ENCODE assay signal across 25 cellular contexts in genomic region chr6:152166897-152167296, GRCh38.
"Had no signal": no experiment of that assay in that cellular context is flagged by ENCODE, and none has a peak within 500 bp of the region (broad histone marks: within the 10 kb centered on the region; RNA-seq: fewer than 3 reads in every experiment).

No MANE protein-coding gene starts in this region.

- H3K27me3 Mint-ChIP-seq: activated CD4-positive, alpha-beta T cell treated with anti-CD3 and anti-CD28 coated beads, Interleukin-2, amount 10 ng/mL, durations not matched to agents 24 days and 14 days; activated CD8-positive, alpha-beta memory T cell treated with anti-CD3 and anti-CD28 coated beads, Interleukin-2, amount 10 ng/mL, durations not matched to agents 7 days and 5 days; activated CD8-positive, alpha-beta T cell treated with anti-CD3 and anti-CD28 coated beads for 36 hours; activated naive CD4-positive, alpha-beta T cell treated with anti-CD3 and anti-CD28 coated beads, Interleukin-2, amount 10 ng/mL, durations not matched to agents 7 days and 5 days; effector memory CD8-positive, alpha-beta T cell; naive thymus-derived CD4-positive, alpha-beta T cell; stimulated activated naive CD8-positive, alpha-beta T cell treated with anti-CD3 and anti-CD28 coated beads, Interleukin-15, Interleukin-2, amounts not matched to agents 100 ng/mL and 50 ng/mL, for 24 hours had no signal

- H3K9me3 Mint-ChIP-seq: activated CD4-positive, alpha-beta T cell treated with anti-CD3 and anti-CD28 coated beads, Interleukin-2, amount 10 ng/mL, durations not matched to agents 24 days and 14 days; effector memory CD8-positive, alpha-beta T cell; neural progenitor cell had no signal

- H3K27ac ChIP-seq: brain microvascular endothelial cell, lower lobe of right lung, neural progenitor cell, thyroid gland, upper lobe of right lung had no signal

- H2AFZ ChIP-seq: neural progenitor cell had no signal

- H3K36me3 ChIP-seq: neural progenitor cell had no signal

- FAIRE-seq: endothelial cell of umbilical vein, keratinocyte had no signal

- H3K4me3 ChIP-seq: dorsolateral prefrontal cortex, lower lobe of right lung, neural progenitor cell, thyroid gland, upper lobe of right lung had no signal

- H3K4me1 ChIP-seq: lower lobe of right lung, neural progenitor cell, thyroid gland, upper lobe of right lung had no signal

- H3K27me3 ChIP-seq: brain microvascular endothelial cell, dorsolateral prefrontal cortex, neural progenitor cell, thyroid gland, upper lobe of right lung had no signal

- H3K4me3 Mint-ChIP-seq: activated CD4-positive, alpha-beta T cell treated with anti-CD3 and anti-CD28 coated beads, Interleukin-2, amount 10 ng/mL, durations not matched to agents 24 days and 14 days; activated CD8-positive, alpha-beta memory T cell treated with anti-CD3 and anti-CD28 coated beads, Interleukin-2, amount 10 ng/mL, durations not matched to agents 7 days and 5 days; activated CD8-positive, alpha-beta T cell treated with anti-CD3 and anti-CD28 coated beads for 36 hours; activated naive CD4-positive, alpha-beta T cell treated with anti-CD3 and anti-CD28 coated beads, Interleukin-2, amount 10 ng/mL, durations not matched to agents 7 days and 5 days; effector memory CD8-positive, alpha-beta T cell; naive thymus-derived CD4-positive, alpha-beta T cell; neural progenitor cell; stimulated activated naive CD8-positive, alpha-beta T cell treated with anti-CD3 and anti-CD28 coated beads, Interleukin-15, Interleukin-2, amounts not matched to agents 100 ng/mL and 50 ng/mL, for 24 hours had no signal

- H3K4me2 ChIP-seq: neural progenitor cell had no signal

- H3K27ac Mint-ChIP-seq: activated CD4-positive, alpha-beta T cell treated with anti-CD3 and anti-CD28 coated beads, Interleukin-2, amount 10 ng/mL, durations not matched to agents 24 days and 14 days; activated CD8-positive, alpha-beta memory T cell treated with anti-CD3 and anti-CD28 coated beads, Interleukin-2, amount 10 ng/mL, durations not matched to agents 7 days and 5 days; activated CD8-positive, alpha-beta T cell treated with anti-CD3 and anti-CD28 coated beads for 36 hours; activated naive CD4-positive, alpha-beta T cell treated with anti-CD3 and anti-CD28 coated beads, Interleukin-2, amount 10 ng/mL, durations not matched to agents 7 days and 5 days; neural progenitor cell; stimulated activated naive CD8-positive, alpha-beta T cell treated with anti-CD3 and anti-CD28 coated beads, Interleukin-15, Interleukin-2, amounts not matched to agents 100 ng/mL and 50 ng/mL, for 24 hours had no signal

- H3K9ac ChIP-seq: neural progenitor cell had no signal

- ATAC-seq: activated CD4-positive, CD25-positive, alpha-beta regulatory T cell treated with anti-CD3 and anti-CD28 coated beads, Interleukin-2, amount 50 U/mL, for 24 hours; activated CD8-positive, alpha-beta memory T cell treated with anti-CD3 and anti-CD28 coated beads, Interleukin-2, amount 10 ng/mL, durations not matched to agents 7 days and 5 days; activated CD8-positive, alpha-beta T cell treated with anti-CD3 and anti-CD28 coated beads for 36 hours; effector memory CD8-positive, alpha-beta T cell; esophagus mucosa; left colon; lower lobe of right lung; naive thymus-derived CD4-positive, alpha-beta T cell; upper lobe of right lung had no signal

- DNase-seq: activated CD4-positive, alpha-beta T cell treated with anti-CD3 and anti-CD28 coated beads, Interleukin-2, amount 10 ng/mL, durations not matched to agents 24 days and 14 days; activated CD8-positive, alpha-beta memory T cell treated with anti-CD3 and anti-CD28 coated beads, Interleukin-2, amount 10 ng/mL, durations not matched to agents 7 days and 5 days; activated CD8-positive, alpha-beta T cell treated with anti-CD3 and anti-CD28 coated beads for 36 hours; activated effector memory CD4-positive, alpha-beta T cell treated with anti-CD3 and anti-CD28 coated beads, Interleukin-2, amount 50 U/mL, for 16 hours; activated naive CD4-positive, alpha-beta T cell treated with anti-CD3 and anti-CD28 coated beads, Interleukin-2, amount 10 ng/mL, durations not matched to agents 7 days and 5 days; activated T-cell treated with anti-CD3 and anti-CD28 coated beads for 4 hours; aorta; central memory CD4-positive, alpha-beta T cell; dorsolateral prefrontal cortex; effector memory CD8-positive, alpha-beta T cell; left colon; lower lobe of right lung; naive thymus-derived CD4-positive, alpha-beta T cell; retina; stimulated activated CD4-positive, alpha-beta T cell treated with anti-CD3 and anti-CD28 coated beads, Interleukin-12 subunit alpha, Interleukin-12 subunit beta, amount 100 ng/mL, for 4 hours; substantia nigra; thyroid gland; upper lobe of right lung had no signal

- H3K9me3 ChIP-seq: lower lobe of right lung, thyroid gland, upper lobe of right lung had no signal
